21 cellular contexts compared by ENCODE assay signal in the genomic region with DNA sequence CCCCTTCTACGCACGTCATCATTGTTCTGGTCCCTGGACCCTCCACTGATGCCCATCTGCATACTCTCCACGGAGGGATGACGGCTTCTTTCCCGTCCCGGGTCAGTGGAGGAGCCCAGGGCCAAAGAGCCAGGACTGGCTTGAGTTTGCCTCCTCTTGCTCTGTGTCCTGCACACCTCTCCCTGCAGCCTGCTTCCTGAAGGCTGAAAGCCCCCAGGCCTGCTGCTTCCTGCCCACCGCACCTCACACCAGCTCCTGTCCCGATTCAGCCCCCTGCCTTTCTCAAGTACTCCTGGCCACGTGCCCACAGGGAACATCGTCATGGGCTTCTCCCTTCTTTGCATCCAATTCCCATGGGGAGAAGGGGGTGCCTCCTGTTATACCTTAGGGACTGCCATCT.
"Had no signal": no experiment of that assay in that cellular context is flagged by ENCODE, and none has a peak within 500 bp of the region (broad histone marks: within the 10 kb centered on the region; RNA-seq: fewer than 3 reads in every experiment).

No MANE protein-coding gene starts in this region.

- ATAC-seq: activated CD8-positive, alpha-beta T cell treated with anti-CD3 and anti-CD28 coated beads for 36 hours; activated T-cell treated with anti-CD3 and anti-CD28 coated beads, Interleukin-2, amount 50 U/mL, for 4 hours; effector memory CD8-positive, alpha-beta T cell; heart right ventricle; psoas muscle had no signal

- H3K27me3 Mint-ChIP-seq: activated B cell treated with CpG ODN at 0.5 μM for 24 hours; activated CD8-positive, alpha-beta T cell treated with anti-CD3 and anti-CD28 coated beads for 36 hours; effector memory CD8-positive, alpha-beta T cell; naive B cell had no signal

- H3K4me3 Mint-ChIP-seq: activated B cell treated with CpG ODN at 0.5 μM for 24 hours; activated CD8-positive, alpha-beta T cell treated with anti-CD3 and anti-CD28 coated beads for 36 hours; activated T-cell treated with anti-CD3 and anti-CD28 coated beads, Interleukin-2, amount 50 U/mL, for 4 hours; effector memory CD8-positive, alpha-beta T cell; immature natural killer cell; neural progenitor cell had no signal

- H3K27ac Mint-ChIP-seq: activated B cell treated with CpG ODN at 0.5 μM for 24 hours; activated CD8-positive, alpha-beta T cell treated with anti-CD3 and anti-CD28 coated beads for 36 hours; effector memory CD8-positive, alpha-beta T cell; immature natural killer cell; naive B cell; neural progenitor cell had no signal

- H3K9me3 Mint-ChIP-seq: activated B cell treated with CpG ODN at 0.5 μM for 24 hours; activated CD8-positive, alpha-beta T cell treated with anti-CD3 and anti-CD28 coated beads for 36 hours; activated T-cell treated with anti-CD3 and anti-CD28 coated beads, Interleukin-2, amount 50 U/mL, for 4 hours; effector memory CD8-positive, alpha-beta T cell; immature natural killer cell had no signal

- DNase-seq: activated B cell treated with CpG ODN at 0.5 μM for 24 hours; activated CD4-positive, alpha-beta T cell treated with anti-CD3 and anti-CD28 coated beads for 4 hours; activated CD8-positive, alpha-beta T cell treated with anti-CD3 and anti-CD28 coated beads for 36 hours; activated naive CD4-positive, alpha-beta T cell treated with anti-CD3 and anti-CD28 coated beads, Interleukin-2, amount 50 U/mL, for 16 hours; activated T-cell treated with anti-CD3 and anti-CD28 coated beads, Interleukin-2, amount 50 U/mL, for 4 hours; cerebellar nuclear complex; effector memory CD8-positive, alpha-beta T cell; esophagus squamous epithelium; heart right ventricle; immature natural killer cell; kidney glomerular epithelial cell; left ventricle myocardium inferior; mammary epithelial cell; naive B cell; psoas muscle; right cardiac atrium; small intestine; stimulated activated CD4-positive, alpha-beta T cell treated with anti-CD3 and anti-CD28 coated beads, Interleukin-4, amount 100 ng/mL, for 1 hour; stomach; upper lobe of left lung had no signal
